In the genomic region with DNA sequence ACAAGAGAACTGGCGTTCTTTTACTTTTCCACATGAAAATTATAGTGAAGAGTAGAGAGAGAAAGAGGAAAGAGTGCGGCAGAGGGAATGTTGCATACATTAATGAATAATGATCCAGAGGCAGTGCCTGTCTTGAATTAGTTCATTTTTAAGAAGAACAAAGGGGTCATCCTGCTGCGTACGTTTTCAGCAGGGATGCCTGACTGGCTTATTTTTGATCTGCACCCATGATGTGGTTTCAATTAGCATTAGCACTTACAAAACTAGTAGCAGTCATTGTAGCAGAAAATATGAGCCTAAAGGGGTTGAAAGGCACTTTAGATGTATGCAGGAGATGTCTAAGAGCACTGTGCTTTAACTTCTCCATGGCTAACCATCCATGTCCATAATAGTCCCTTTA, we compare ENCODE assay signal across 30 cellular contexts.
"Had no signal": no experiment of that assay in that cellular context is flagged by ENCODE, and none has a peak within 500 bp of the region (broad histone marks: within the 10 kb centered on the region; RNA-seq: fewer than 3 reads in every experiment).

No MANE protein-coding gene starts in this region.

- ATAC-seq: activated CD4-positive, CD25-positive, alpha-beta regulatory T cell treated with anti-CD3 and anti-CD28 coated beads, Interleukin-2, amount 50 U/mL, for 24 hours; activated CD8-positive, alpha-beta memory T cell treated with anti-CD3 and anti-CD28 coated beads, Interleukin-2, amount 10 ng/mL, durations not matched to agents 7 days and 5 days; activated naive CD4-positive, alpha-beta T cell treated with anti-CD3 and anti-CD28 coated beads, Interleukin-2, amount 50 U/mL, for 72 hours; activated naive CD8-positive, alpha-beta T cell treated with anti-CD3 and anti-CD28 coated beads, Interleukin-2, amount 50 U/mL, for 24 hours; Panc1; Right ventricle myocardium inferior had no signal

- DNase-seq: activated CD4-positive, alpha-beta T cell treated with anti-CD3 and anti-CD28 coated beads for 48 hours; activated CD4-positive, alpha-beta T cell treated with anti-CD3 and anti-CD28 coated beads, Interleukin-2, amount 50 U/mL, for 48 hours; activated CD8-positive, alpha-beta memory T cell treated with anti-CD3 and anti-CD28 coated beads, Interleukin-2, amount 10 ng/mL, durations not matched to agents 7 days and 5 days; activated effector memory CD4-positive, alpha-beta T cell treated with Interleukin-2 at 50 U/mL for 16 hours; activated naive CD4-positive, alpha-beta T cell; activated naive CD8-positive, alpha-beta T cell treated with anti-CD3 and anti-CD28 coated beads, Interleukin-2, amount 50 U/mL, for 24 hours; activated T-cell treated with anti-CD3 and anti-CD28 coated beads, Interleukin-2, amount 50 U/mL, for 24 hours; amniotic stem cell; central memory CD4-positive, alpha-beta T cell; KG1; NCI-H1048; NCI-H1417 treated with DMSO at 0.1 percent for 48 hours; NCI-H187; NCI-H2081; NCI-H2171; NCI-H2227 treated with DMSO at 0.1 percent for 48 hours; NCI-H446 treated with DMSO at 0.1 percent for 48 hours; NCI-H524 treated with DMSO at 0.1 percent for 48 hours; NCI-H748 treated with DMSO at 0.1 percent for 48 hours; OCI-M1; RPMI8226; SK-N-SH; SW 1271 had no signal

- H3K9me3 ChIP-seq: SK-N-SH had no signal

- H3K4me1 Mint-ChIP-seq: activated CD8-positive, alpha-beta memory T cell treated with anti-CD3 and anti-CD28 coated beads, Interleukin-2, amount 10 ng/mL, durations not matched to agents 7 days and 5 days had no signal

- H3K36me3 Mint-ChIP-seq: activated CD8-positive, alpha-beta memory T cell treated with anti-CD3 and anti-CD28 coated beads, Interleukin-2, amount 10 ng/mL, durations not matched to agents 7 days and 5 days; activated naive CD4-positive, alpha-beta T cell treated with anti-CD3 and anti-CD28 coated beads, Interleukin-2, amount 50 U/mL, for 72 hours; IgD-negative memory B cell had no signal

- H3K9ac ChIP-seq: SK-N-SH had no signal

- H3K27me3 Mint-ChIP-seq: activated CD8-positive, alpha-beta memory T cell treated with anti-CD3 and anti-CD28 coated beads, Interleukin-2, amount 10 ng/mL, durations not matched to agents 7 days and 5 days had no signal

- H3K4me3 Mint-ChIP-seq: activated CD8-positive, alpha-beta memory T cell treated with anti-CD3 and anti-CD28 coated beads, Interleukin-2, amount 10 ng/mL, durations not matched to agents 7 days and 5 days; activated naive CD8-positive, alpha-beta T cell treated with anti-CD3 and anti-CD28 coated beads, Interleukin-2, amount 50 U/mL, for 24 hours; activated T-cell treated with anti-CD3 and anti-CD28 coated beads, Interleukin-2, amount 50 U/mL, for 24 hours; activated T-helper 1 cell treated with anti-CD3 and anti-CD28 coated beads, Interleukin-12 subunit alpha, Interleukin-12 subunit beta, Interleukin-2, Interleukin-4 antibody, amounts not matched to agents 30 ng/mL and 10 ng/mL and 1 ng/mL, durations not matched to agents 14 hours and 24 hours and 36 hours; IgD-negative memory B cell; T-helper 2 cell treated with Interferon-gamma antibody and Interleukin-4, amounts not matched to agents 5 μg/mL and 100 μg/mL, for 36 hours had no signal

- H3K27ac Mint-ChIP-seq: activated CD8-positive, alpha-beta memory T cell treated with anti-CD3 and anti-CD28 coated beads, Interleukin-2, amount 10 ng/mL, durations not matched to agents 7 days and 5 days; activated naive CD4-positive, alpha-beta T cell treated with anti-CD3 and anti-CD28 coated beads, Interleukin-2, amount 50 U/mL, for 72 hours; activated naive CD8-positive, alpha-beta T cell treated with anti-CD3 and anti-CD28 coated beads, Interleukin-2, amount 50 U/mL, for 24 hours; activated T-cell treated with anti-CD3 and anti-CD28 coated beads, Interleukin-2, amount 50 U/mL, for 24 hours; activated T-helper 1 cell treated with anti-CD3 and anti-CD28 coated beads, Interleukin-12 subunit alpha, Interleukin-12 subunit beta, Interleukin-2, Interleukin-4 antibody, amounts not matched to agents 30 ng/mL and 10 ng/mL and 1 ng/mL, durations not matched to agents 14 hours and 24 hours and 36 hours; IgD-negative memory B cell; T-helper 2 cell treated with Interferon-gamma antibody and Interleukin-4, amounts not matched to agents 5 μg/mL and 100 μg/mL, for 36 hours had no signal

- H3K4me2 ChIP-seq: SK-N-SH had no signal

- H3K9me3 Mint-ChIP-seq: activated T-cell treated with anti-CD3 and anti-CD28 coated beads, Interleukin-2, amount 50 U/mL, for 24 hours; activated T-helper 1 cell treated with anti-CD3 and anti-CD28 coated beads, Interleukin-12 subunit alpha, Interleukin-12 subunit beta, Interleukin-2, Interleukin-4 antibody, amounts not matched to agents 30 ng/mL and 10 ng/mL and 1 ng/mL, durations not matched to agents 14 hours and 24 hours and 36 hours; IgD-negative memory B cell; T-helper 2 cell treated with Interferon-gamma antibody and Interleukin-4, amounts not matched to agents 5 μg/mL and 100 μg/mL, for 36 hours had no signal

- H3K9me2 ChIP-seq: SK-N-SH had no signal
